19 cellular contexts compared by ENCODE assay signal in genomic region chr3:1583044-1583443, GRCh38.
"Had no signal": no experiment of that assay in that cellular context is flagged by ENCODE, and none has a peak within 500 bp of the region (broad histone marks: within the 10 kb centered on the region; RNA-seq: fewer than 3 reads in every experiment).

No MANE protein-coding gene starts in this region.

- H3K9me3 ChIP-seq: esophagus muscularis mucosa, gastrocnemius medialis, mucosa of descending colon, ovary, right atrium auricular region, testis had no signal

- H3K36me3 ChIP-seq: esophagus muscularis mucosa, gastrocnemius medialis, ovary, right atrium auricular region, tibial nerve had no signal

- ATAC-seq: gastrocnemius medialis; left colon; mucosa of descending colon; natural killer cell; stimulated activated naive CD8-positive, alpha-beta T cell treated with anti-CD3 and anti-CD28 coated beads, Interleukin-15, amount 100 ng/mL, for 72 hours had no signal

- H3K27ac Mint-ChIP-seq: immature natural killer cell; natural killer cell; stimulated activated naive CD8-positive, alpha-beta T cell treated with anti-CD3 and anti-CD28 coated beads, Interleukin-15, amount 100 ng/mL, for 72 hours had no signal

- H3K4me1 ChIP-seq: esophagus muscularis mucosa, gastrocnemius medialis, right atrium auricular region, testis had no signal

- H3K27ac ChIP-seq: esophagus muscularis mucosa, gastrocnemius medialis, ovary, right atrium auricular region, testis, tibial nerve had no signal

- H3K4me3 ChIP-seq: esophagus muscularis mucosa, gastrocnemius medialis, mucosa of descending colon, ovary, right atrium auricular region, testis, tibial nerve had no signal

- DNase-seq: effector memory CD4-positive, alpha-beta T cell; gastrocnemius medialis; glutamatergic neuron; immature natural killer cell; left colon; mammary epithelial cell; natural killer cell; nucleus accumbens; ovary; small intestine; stimulated activated CD4-positive, alpha-beta T cell treated with anti-CD3 and anti-CD28 coated beads, Interleukin-2, amount 100 ng/mL, for 48 hours; stimulated activated naive CD8-positive, alpha-beta T cell treated with anti-CD3 and anti-CD28 coated beads, Interleukin-15, amount 100 ng/mL, for 72 hours; testis had no signal

- H3K4me3 Mint-ChIP-seq: central memory CD8-positive, alpha-beta T cell; immature natural killer cell; natural killer cell; neural crest cell; stimulated activated naive CD8-positive, alpha-beta T cell treated with anti-CD3 and anti-CD28 coated beads, Interleukin-15, amount 100 ng/mL, for 72 hours had no signal

- H3K27me3 Mint-ChIP-seq: central memory CD8-positive, alpha-beta T cell; stimulated activated naive CD8-positive, alpha-beta T cell treated with anti-CD3 and anti-CD28 coated beads, Interleukin-15, amount 100 ng/mL, for 72 hours had no signal

- H3K27me3 ChIP-seq: esophagus muscularis mucosa, gastrocnemius medialis, ovary, right atrium auricular region, testis, tibial nerve had no signal

- H3K4me1 Mint-ChIP-seq: central memory CD8-positive, alpha-beta T cell; immature natural killer cell; natural killer cell; neural crest cell; stimulated activated naive CD8-positive, alpha-beta T cell treated with anti-CD3 and anti-CD28 coated beads, Interleukin-15, amount 100 ng/mL, for 72 hours had no signal
